ENCODE assay signal across 2 cellular contexts in genomic region chr7:48083114-48083830, GRCh38.
TF ChIP-seq lines count a peak whose summit lies in the region.

No MANE protein-coding gene starts in this region.

TF ChIP-seq in liver, 16 proteins besides CTCF, POLR2A, EP300 and RAD21:
- TF ChIP-seq RXRA (IDR thresholded peaks at IDR 0.05) (peak; percentile 31 to 64), HNF4A (conservative IDR thresholded peaks at IDR 0.05) (peak in 1 of 2 donors; percentile 13), REST (IDR thresholded peaks at IDR 0.05) (no peak)

TF ChIP-seq in HepG2, 621 proteins besides CTCF, POLR2A, EP300 and RAD21:
- no peak for TF ChIP-seq ZNF792 (CRISPR knock-in tag; IDR thresholded peaks at IDR 0.05)
